Comparison of ENCODE assay signal across 1 cellular context in the genomic region with DNA sequence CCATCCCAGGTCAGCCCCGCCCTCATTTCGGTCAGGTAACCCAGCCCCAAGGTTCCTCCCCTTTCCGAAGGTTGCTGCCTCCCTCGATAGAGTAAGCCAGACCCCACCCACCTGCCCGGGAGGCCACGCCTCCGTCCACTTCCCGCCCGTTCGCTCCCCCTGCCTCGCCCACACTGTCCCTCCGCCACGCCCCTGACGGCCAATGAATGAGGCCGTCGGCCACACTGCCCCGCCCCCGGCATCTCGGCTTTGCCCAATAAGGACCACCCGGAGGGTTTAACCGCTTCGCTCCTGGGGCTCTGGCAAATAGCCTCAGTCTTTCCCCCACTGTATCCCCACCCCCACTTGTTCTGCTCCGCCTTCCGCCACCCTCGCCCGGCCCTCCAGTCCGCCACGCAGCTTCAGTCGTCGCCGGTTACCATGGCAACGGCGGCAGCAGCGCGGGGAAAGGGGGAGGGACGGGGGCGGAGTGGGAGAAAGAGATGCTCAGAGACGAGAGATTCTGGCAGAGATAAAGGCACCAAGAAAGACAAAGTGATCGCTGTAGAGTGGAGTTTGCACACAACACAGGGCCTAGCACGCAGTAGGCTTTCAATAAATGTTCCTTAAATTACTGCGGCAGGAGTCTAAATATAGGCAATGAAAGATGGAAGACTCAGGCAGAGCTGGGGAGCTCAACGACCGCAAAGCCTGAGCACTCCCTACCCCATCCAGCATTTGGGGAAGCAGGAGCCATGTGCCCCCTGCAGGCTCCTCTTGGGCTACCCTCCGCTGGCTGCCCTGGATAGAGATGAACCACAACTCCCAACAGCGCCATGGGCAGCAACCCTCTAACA.
A peak's percentile ranks its signal among the peaks of the same experiment; 100 is the strongest.
TF ChIP-seq lines count a peak whose summit lies in the region.

No MANE protein-coding gene starts in this region.

TF ChIP-seq in HEK293, 187 proteins besides CTCF, POLR2A, EP300 and RAD21 (continued from another document and continues in another):
- TF ChIP-seq, protein P1, sequence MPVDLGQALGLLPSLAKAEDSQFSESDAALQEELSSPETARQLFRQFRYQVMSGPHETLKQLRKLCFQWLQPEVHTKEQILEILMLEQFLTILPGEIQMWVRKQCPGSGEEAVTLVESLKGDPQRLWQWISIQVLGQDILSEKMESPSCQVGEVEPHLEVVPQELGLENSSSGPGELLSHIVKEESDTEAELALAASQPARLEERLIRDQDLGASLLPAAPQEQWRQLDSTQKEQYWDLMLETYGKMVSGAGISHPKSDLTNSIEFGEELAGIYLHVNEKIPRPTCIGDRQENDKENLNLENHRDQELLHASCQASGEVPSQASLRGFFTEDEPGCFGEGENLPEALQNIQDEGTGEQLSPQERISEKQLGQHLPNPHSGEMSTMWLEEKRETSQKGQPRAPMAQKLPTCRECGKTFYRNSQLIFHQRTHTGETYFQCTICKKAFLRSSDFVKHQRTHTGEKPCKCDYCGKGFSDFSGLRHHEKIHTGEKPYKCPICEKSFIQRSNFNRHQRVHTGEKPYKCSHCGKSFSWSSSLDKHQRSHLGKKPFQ (tag by site-specific recombination; IDR thresholded peaks at IDR 0.05), result no peak
- TF ChIP-seq ZNF777 (tag by site-specific recombination; IDR thresholded peaks at IDR 0.05; ENCODE audit: borderline replicate concordance) (no peak), ZBTB21 (tag by site-specific recombination; IDR thresholded peaks at IDR 0.05) (no peak), ZFHX2 (tag by site-specific recombination; conservative IDR thresholded peaks at IDR 0.05) (peak; percentile 96), ZNF221 (tag by site-specific recombination; IDR thresholded peaks at IDR 0.05; ENCODE audit: borderline replicate concordance) (no peak), ZNF660 (tag by site-specific recombination; IDR thresholded peaks at IDR 0.05) (peak; percentile 73; the same call in 1 of the 2 replicates), ZNF473 (tag by site-specific recombination; IDR thresholded peaks at IDR 0.05) (no peak), ZBTB7A (tag by site-specific recombination; IDR thresholded peaks at IDR 0.05; ENCODE audit: low read depth) (no peak), OSR2 (tag by site-specific recombination; IDR thresholded peaks at IDR 0.05) (peak; percentile 58), ZNF324 (tag by site-specific recombination; IDR thresholded peaks at IDR 0.05) (peak; percentile 54; the same call in 1 of the 2 replicates), ZNF341 (tag by site-specific recombination; IDR thresholded peaks at IDR 0.05; ENCODE audit: low read depth) (peak; percentile 50), GLIS1 (tag by site-specific recombination; IDR thresholded peaks at IDR 0.05) (peak; percentile 86), ZBTB17 (tag by site-specific recombination; IDR thresholded peaks at IDR 0.05) (peak; percentile 97), GLIS2 (tag by site-specific recombination; IDR thresholded peaks at IDR 0.05) (peak; percentile 97), SALL2 (tag by site-specific recombination; IDR thresholded peaks at IDR 0.05; ENCODE audit: borderline replicate concordance) (no peak), ZNF223 (tag by site-specific recombination; IDR thresholded peaks at IDR 0.05) (no peak), ZNF266 (tag by site-specific recombination; IDR thresholded peaks at IDR 0.05; ENCODE audit: low read depth) (no peak), IKZF3 (tag by site-specific recombination; IDR thresholded peaks at IDR 0.05) (peak; percentile 88), EGR2 (tag by site-specific recombination; IDR thresholded peaks at IDR 0.05; ENCODE audit: low read depth) (peak; percentile 95)
- TF ChIP-seq, protein P2, sequence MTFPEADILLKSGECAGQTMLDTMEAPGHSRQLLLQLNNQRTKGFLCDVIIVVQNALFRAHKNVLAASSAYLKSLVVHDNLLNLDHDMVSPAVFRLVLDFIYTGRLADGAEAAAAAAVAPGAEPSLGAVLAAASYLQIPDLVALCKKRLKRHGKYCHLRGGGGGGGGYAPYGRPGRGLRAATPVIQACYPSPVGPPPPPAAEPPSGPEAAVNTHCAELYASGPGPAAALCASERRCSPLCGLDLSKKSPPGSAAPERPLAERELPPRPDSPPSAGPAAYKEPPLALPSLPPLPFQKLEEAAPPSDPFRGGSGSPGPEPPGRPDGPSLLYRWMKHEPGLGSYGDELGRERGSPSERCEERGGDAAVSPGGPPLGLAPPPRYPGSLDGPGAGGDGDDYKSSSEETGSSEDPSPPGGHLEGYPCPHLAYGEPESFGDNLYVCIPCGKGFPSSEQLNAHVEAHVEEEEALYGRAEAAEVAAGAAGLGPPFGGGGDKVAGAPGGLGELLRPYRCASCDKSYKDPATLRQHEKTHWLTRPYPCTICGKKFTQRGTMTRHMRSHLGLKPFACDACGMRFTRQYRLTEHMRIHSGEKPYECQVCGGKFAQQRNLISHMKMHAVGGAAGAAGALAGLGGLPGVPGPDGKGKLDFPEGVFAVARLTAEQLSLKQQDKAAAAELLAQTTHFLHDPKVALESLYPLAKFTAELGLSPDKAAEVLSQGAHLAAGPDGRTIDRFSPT (tag by site-specific recombination; IDR thresholded peaks at IDR 0.05), result peak; percentile 73
- TF ChIP-seq, protein P3, sequence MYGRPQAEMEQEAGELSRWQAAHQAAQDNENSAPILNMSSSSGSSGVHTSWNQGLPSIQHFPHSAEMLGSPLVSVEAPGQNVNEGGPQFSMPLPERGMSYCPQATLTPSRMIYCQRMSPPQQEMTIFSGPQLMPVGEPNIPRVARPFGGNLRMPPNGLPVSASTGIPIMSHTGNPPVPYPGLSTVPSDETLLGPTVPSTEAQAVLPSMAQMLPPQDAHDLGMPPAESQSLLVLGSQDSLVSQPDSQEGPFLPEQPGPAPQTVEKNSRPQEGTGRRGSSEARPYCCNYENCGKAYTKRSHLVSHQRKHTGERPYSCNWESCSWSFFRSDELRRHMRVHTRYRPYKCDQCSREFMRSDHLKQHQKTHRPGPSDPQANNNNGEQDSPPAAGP (tag by site-specific recombination; IDR thresholded peaks at IDR 0.05), result peak; percentile 68; the same call in 1 of the 2 replicates
- TF ChIP-seq, protein P4, sequence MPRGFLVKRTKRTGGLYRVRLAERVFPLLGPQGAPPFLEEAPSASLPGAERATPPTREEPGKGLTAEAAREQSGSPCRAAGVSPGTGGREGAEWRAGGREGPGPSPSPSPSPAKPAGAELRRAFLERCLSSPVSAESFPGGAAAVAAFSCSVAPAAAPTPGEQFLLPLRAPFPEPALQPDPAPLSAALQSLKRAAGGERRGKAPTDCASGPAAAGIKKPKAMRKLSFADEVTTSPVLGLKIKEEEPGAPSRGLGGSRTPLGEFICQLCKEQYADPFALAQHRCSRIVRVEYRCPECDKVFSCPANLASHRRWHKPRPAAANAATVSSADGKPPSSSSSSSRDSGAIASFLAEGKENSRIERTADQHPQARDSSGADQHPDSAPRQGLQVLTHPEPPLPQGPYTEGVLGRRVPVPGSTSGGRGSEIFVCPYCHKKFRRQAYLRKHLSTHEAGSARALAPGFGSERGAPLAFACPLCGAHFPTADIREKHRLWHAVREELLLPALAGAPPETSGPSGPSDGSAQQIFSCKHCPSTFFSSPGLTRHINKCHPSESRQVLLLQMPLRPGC (tag by site-specific recombination; IDR thresholded peaks at IDR 0.05), result peak; percentile 24; the same call in 1 of the 2 replicates
- TF ChIP-seq, protein P5, sequence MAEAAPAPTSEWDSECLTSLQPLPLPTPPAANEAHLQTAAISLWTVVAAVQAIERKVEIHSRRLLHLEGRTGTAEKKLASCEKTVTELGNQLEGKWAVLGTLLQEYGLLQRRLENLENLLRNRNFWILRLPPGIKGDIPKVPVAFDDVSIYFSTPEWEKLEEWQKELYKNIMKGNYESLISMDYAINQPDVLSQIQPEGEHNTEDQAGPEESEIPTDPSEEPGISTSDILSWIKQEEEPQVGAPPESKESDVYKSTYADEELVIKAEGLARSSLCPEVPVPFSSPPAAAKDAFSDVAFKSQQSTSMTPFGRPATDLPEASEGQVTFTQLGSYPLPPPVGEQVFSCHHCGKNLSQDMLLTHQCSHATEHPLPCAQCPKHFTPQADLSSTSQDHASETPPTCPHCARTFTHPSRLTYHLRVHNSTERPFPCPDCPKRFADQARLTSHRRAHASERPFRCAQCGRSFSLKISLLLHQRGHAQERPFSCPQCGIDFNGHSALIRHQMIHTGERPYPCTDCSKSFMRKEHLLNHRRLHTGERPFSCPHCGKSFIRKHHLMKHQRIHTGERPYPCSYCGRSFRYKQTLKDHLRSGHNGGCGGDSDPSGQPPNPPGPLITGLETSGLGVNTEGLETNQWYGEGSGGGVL (tag by site-specific recombination; IDR thresholded peaks at IDR 0.05), result peak; percentile 88
- TF ChIP-seq, protein P6, sequence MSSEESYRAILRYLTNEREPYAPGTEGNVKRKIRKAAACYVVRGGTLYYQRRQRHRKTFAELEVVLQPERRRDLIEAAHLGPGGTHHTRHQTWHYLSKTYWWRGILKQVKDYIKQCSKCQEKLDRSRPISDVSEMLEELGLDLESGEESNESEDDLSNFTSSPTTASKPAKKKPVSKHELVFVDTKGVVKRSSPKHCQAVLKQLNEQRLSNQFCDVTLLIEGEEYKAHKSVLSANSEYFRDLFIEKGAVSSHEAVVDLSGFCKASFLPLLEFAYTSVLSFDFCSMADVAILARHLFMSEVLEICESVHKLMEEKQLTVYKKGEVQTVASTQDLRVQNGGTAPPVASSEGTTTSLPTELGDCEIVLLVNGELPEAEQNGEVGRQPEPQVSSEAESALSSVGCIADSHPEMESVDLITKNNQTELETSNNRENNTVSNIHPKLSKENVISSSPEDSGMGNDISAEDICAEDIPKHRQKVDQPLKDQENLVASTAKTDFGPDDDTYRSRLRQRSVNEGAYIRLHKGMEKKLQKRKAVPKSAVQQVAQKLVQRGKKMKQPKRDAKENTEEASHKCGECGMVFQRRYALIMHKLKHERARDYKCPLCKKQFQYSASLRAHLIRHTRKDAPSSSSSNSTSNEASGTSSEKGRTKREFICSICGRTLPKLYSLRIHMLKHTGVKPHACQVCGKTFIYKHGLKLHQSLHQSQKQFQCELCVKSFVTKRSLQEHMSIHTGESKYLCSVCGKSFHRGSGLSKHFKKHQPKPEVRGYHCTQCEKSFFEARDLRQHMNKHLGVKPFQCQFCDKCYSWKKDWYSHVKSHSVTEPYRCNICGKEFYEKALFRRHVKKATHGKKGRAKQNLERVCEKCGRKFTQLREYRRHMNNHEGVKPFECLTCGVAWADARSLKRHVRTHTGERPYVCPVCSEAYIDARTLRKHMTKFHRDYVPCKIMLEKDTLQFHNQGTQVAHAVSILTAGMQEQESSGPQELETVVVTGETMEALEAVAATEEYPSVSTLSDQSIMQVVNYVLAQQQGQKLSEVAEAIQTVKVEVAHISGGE (tag by site-specific recombination; conservative IDR thresholded peaks at IDR 0.05; ENCODE audit: low read depth), result no peak
- TF ChIP-seq, protein P7, sequence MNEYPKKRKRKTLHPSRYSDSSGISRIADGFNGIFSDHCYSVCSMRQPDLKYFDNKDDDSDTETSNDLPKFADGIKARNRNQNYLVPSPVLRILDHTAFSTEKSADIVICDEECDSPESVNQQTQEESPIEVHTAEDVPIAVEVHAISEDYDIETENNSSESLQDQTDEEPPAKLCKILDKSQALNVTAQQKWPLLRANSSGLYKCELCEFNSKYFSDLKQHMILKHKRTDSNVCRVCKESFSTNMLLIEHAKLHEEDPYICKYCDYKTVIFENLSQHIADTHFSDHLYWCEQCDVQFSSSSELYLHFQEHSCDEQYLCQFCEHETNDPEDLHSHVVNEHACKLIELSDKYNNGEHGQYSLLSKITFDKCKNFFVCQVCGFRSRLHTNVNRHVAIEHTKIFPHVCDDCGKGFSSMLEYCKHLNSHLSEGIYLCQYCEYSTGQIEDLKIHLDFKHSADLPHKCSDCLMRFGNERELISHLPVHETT (tag by site-specific recombination; IDR thresholded peaks at IDR 0.05), result peak; percentile 51; the same call in 1 of the 2 replicates
- TF ChIP-seq, protein P8, sequence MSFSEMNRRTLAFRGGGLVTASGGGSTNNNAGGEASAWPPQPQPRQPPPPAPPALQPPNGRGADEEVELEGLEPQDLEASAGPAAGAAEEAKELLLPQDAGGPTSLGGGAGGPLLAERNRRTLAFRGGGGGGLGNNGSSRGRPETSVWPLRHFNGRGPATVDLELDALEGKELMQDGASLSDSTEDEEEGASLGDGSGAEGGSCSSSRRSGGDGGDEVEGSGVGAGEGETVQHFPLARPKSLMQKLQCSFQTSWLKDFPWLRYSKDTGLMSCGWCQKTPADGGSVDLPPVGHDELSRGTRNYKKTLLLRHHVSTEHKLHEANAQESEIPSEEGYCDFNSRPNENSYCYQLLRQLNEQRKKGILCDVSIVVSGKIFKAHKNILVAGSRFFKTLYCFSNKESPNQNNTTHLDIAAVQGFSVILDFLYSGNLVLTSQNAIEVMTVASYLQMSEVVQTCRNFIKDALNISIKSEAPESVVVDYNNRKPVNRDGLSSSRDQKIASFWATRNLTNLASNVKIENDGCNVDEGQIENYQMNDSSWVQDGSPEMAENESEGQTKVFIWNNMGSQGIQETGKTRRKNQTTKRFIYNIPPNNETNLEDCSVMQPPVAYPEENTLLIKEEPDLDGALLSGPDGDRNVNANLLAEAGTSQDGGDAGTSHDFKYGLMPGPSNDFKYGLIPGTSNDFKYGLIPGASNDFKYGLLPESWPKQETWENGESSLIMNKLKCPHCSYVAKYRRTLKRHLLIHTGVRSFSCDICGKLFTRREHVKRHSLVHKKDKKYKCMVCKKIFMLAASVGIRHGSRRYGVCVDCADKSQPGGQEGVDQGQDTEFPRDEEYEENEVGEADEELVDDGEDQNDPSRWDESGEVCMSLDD (tag by site-specific recombination; IDR thresholded peaks at IDR 0.05), result peak; percentile 67
- TF ChIP-seq, protein P9, sequence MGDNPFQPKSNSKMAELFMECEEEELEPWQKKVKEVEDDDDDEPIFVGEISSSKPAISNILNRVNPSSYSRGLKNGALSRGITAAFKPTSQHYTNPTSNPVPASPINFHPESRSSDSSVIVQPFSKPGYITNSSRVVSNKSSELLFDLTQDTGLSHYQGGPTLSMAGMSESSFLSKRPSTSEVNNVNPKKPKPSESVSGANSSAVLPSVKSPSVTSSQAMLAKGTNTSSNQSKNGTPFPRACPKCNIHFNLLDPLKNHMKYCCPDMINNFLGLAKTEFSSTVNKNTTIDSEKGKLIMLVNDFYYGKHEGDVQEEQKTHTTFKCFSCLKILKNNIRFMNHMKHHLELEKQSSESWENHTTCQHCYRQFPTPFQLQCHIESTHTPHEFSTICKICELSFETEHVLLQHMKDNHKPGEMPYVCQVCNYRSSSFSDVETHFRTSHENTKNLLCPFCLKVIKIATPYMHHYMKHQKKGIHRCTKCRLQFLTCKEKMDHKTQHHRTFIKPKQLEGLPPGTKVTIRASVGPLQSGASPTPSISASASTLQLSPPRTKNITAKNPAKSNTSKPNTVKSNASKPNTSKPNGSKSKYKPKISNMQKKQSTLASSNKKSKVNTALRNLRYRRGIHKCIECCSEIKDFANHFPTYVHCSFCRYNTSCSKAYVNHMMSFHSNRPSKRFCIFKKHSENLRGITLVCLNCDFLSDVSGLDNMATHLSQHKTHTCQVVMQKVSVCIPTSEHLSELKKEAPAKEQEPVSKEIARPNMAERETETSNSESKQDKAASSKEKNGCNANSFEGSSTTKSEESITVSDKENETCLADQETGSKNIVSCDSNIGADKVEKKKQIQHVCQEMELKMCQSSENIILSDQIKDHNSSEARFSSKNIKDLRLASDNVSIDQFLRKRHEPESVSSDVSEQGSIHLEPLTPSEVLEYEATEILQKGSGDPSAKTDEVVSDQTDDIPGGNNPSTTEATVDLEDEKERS (tag by site-specific recombination; IDR thresholded peaks at IDR 0.05), result peak; percentile 42; the same call in 1 of the 2 replicates
- TF ChIP-seq, protein P10, sequence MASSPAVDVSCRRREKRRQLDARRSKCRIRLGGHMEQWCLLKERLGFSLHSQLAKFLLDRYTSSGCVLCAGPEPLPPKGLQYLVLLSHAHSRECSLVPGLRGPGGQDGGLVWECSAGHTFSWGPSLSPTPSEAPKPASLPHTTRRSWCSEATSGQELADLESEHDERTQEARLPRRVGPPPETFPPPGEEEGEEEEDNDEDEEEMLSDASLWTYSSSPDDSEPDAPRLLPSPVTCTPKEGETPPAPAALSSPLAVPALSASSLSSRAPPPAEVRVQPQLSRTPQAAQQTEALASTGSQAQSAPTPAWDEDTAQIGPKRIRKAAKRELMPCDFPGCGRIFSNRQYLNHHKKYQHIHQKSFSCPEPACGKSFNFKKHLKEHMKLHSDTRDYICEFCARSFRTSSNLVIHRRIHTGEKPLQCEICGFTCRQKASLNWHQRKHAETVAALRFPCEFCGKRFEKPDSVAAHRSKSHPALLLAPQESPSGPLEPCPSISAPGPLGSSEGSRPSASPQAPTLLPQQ (tag by site-specific recombination; IDR thresholded peaks at IDR 0.05), result 0 out of 2 replicates have a peak, but pooled peaks have one; percentile 11
